8 cellular contexts compared by ENCODE assay signal in genomic region chr16:31458073-31458834, GRCh38. TPM values are rescaled to one million over a fixed set of nuclear protein-coding genes. Genes with fewer than 3 reads are reported as not detected.
DNase-seq lines count a peak whose midpoint lies in the region; ATAC-seq and TF ChIP-seq lines count a peak whose summit lies in the region.

No MANE protein-coding gene starts in this region.

- H3K36me3 Mint-ChIP-seq in CD8-positive, alpha-beta T cell = peaks cover 22% of the 10 kb centered on the region
- H3K36me3 Mint-ChIP-seq in memory B cell = peaks cover 6% of the 10 kb centered on the region
- H3K36me3 Mint-ChIP-seq in stimulated activated naive CD8-positive, alpha-beta T cell treated with anti-CD3 and anti-CD28 coated beads, Interleukin-15, Interleukin-2, amounts not matched to agents 100 ng/mL and 50 ng/mL, for 24 hours (ENCODE audit: low read depth) = peaks cover 28% of the 10 kb centered on the region

- no peaks in the 10 kb centered on the region for H3K9me3 ChIP-seq in CD8-positive, alpha-beta T cell (ENCODE audit: low read length)
- H3K9me3 ChIP-seq in MG63 = no peaks in the 10 kb centered on the region

- H3K4me3 Mint-ChIP-seq in CD8-positive, alpha-beta T cell = peak overlapping the region; percentile 95
- peak overlapping the region; percentile 86 for H3K4me3 Mint-ChIP-seq in memory B cell
- peak overlapping the region; percentile 94 for H3K4me3 Mint-ChIP-seq in stimulated activated naive CD8-positive, alpha-beta T cell treated with anti-CD3 and anti-CD28 coated beads, Interleukin-15, Interleukin-2, amounts not matched to agents 100 ng/mL and 50 ng/mL, for 24 hours

- no peaks in the 10 kb centered on the region for H3K9me3 Mint-ChIP-seq in CD8-positive, alpha-beta T cell
- no peaks in the 10 kb centered on the region for H3K9me3 Mint-ChIP-seq in memory B cell
- H3K9me3 Mint-ChIP-seq in stimulated activated naive CD8-positive, alpha-beta T cell treated with anti-CD3 and anti-CD28 coated beads, Interleukin-15, Interleukin-2, amounts not matched to agents 100 ng/mL and 50 ng/mL, for 24 hours = no peaks in the 10 kb centered on the region

- intact Hi-C loops in CD8-positive, alpha-beta T cell (cut with DNase I, micrococcal nuclease) = loop anchor here (2.0 to 5.0 kb wide), 4 partner anchors 19 to 1106 kb away; no protein-coding TSS in a partner anchor

- peaks cover 40% of the 10 kb centered on the region for H3K4me1 ChIP-seq in CD8-positive, alpha-beta T cell (ENCODE audit: insufficient read depth, low read length)

- peaks cover 55% of the 10 kb centered on the region for H3K4me1 Mint-ChIP-seq in CD8-positive, alpha-beta T cell (ENCODE audit: low read depth)
- H3K4me1 Mint-ChIP-seq in memory B cell = peaks cover 27% of the 10 kb centered on the region
- H3K4me1 Mint-ChIP-seq in stimulated activated naive CD8-positive, alpha-beta T cell treated with anti-CD3 and anti-CD28 coated beads, Interleukin-15, Interleukin-2, amounts not matched to agents 100 ng/mL and 50 ng/mL, for 24 hours (ENCODE audit: low read depth) = peaks cover 61% of the 10 kb centered on the region

- CTCF ChIA-PET in CD8-positive, alpha-beta T cell (lab: Charles Lee) = interaction anchor here (0.6 to 5.5 kb wide), 10 partner anchors 15 to 556 kb away, joined by 3 to 27 read pairs (median 4); partner anchors contain the start of genes HSD3B7 and ZNF267

- H3K27me3 Mint-ChIP-seq in CD8-positive, alpha-beta T cell (ENCODE audit: low read depth) = no peaks in the 10 kb centered on the region
- no peaks in the 10 kb centered on the region for H3K27me3 Mint-ChIP-seq in memory B cell
- H3K27me3 Mint-ChIP-seq in stimulated activated naive CD8-positive, alpha-beta T cell treated with anti-CD3 and anti-CD28 coated beads, Interleukin-15, Interleukin-2, amounts not matched to agents 100 ng/mL and 50 ng/mL, for 24 hours = no peaks in the 10 kb centered on the region

- peak; percentile 39 to 80 (median 61) for DNase-seq in CD8-positive, alpha-beta T cell
- peak; percentile 48 for DNase-seq in MG63
- DNase-seq in activated CD4-positive, alpha-beta T cell treated with anti-CD3 and anti-CD28 coated beads for 1 hour = peak; percentile 39
- DNase-seq in dermis blood vessel endothelial cell = peak; percentile 60
- DNase-seq in memory B cell (ENCODE audit: low spot score in 2 of 2) = peak; percentile 53 to 54

- H3K36me3 ChIP-seq in CD8-positive, alpha-beta T cell (ENCODE audit: insufficient read depth, low read length) = no peaks in the 10 kb centered on the region
- H3K36me3 ChIP-seq in MG63 = peaks cover 38% of the 10 kb centered on the region

- H3K27ac ChIP-seq in CD8-positive, alpha-beta T cell (ENCODE audit: low read depth, low read length) = peak overlapping the region; percentile 97

- POLR2A ChIA-PET in CD8-positive, alpha-beta T cell (lab: Charles Lee) = interaction anchor here (0.7 to 6.2 kb wide), 13 partner anchors 10 to 415 kb away, joined by 3 to 44 read pairs (median 7); partner anchors contain the start of genes FUS, KAT8, RUSF1 and ZNF267

- no peaks in the 10 kb centered on the region for H3K27me3 ChIP-seq in CD8-positive, alpha-beta T cell (ENCODE audit: insufficient read depth, low read length)
- H3K27me3 ChIP-seq in MG63 = no peaks in the 10 kb centered on the region

- H3K4me3 ChIP-seq in CD8-positive, alpha-beta T cell (ENCODE audit: low read depth, low read length) = peak overlapping the region; percentile 99
- H3K4me3 ChIP-seq in MG63 = peak overlapping the region; percentile 91

- peak; percentile 18 for ATAC-seq in CD8-positive, alpha-beta T cell
- ATAC-seq in GM19467 (IDR thresholded peaks at IDR 0.05; ENCODE audit: unreplicated experiment) = peak; percentile 10
- ATAC-seq in memory B cell (ENCODE audit: low read depth) = peak; percentile 18
- no peak for ATAC-seq in GM18861 (IDR thresholded peaks at IDR 0.05; ENCODE audit: unreplicated experiment)

- peak overlapping the region; percentile 99 for H3K27ac Mint-ChIP-seq in CD8-positive, alpha-beta T cell
- peak overlapping the region; percentile 94 for H3K27ac Mint-ChIP-seq in memory B cell
- peak overlapping the region; percentile 94 for H3K27ac Mint-ChIP-seq in stimulated activated naive CD8-positive, alpha-beta T cell treated with anti-CD3 and anti-CD28 coated beads, Interleukin-15, Interleukin-2, amounts not matched to agents 100 ng/mL and 50 ng/mL, for 24 hours

- no peak for TF ChIP-seq CTCF in CD8-positive, alpha-beta T cell (IDR thresholded peaks at IDR 0.05)

RNA-seq across cellular contexts. Expression of gene ARMC5, which starts 1.0 kb away (rescaled TPM):
- 10 to 100 TPM; 22.4 to 24.0 TPM for total RNA-seq in CD8-positive, alpha-beta T cell
- total RNA-seq in MG63 (2014; rRNA removed; shearing (Covaris generic); ENCODE audit: low replicate concordance) = 11.3 and 12.7 TPM in 2 replicates
- 26.4 and 29.8 TPM in 2 replicates for total RNA-seq in dermis blood vessel endothelial cell

RNA-seq across cellular contexts. Expression of gene TGFB1I1, which starts 13.7 kb away (rescaled TPM):
- total RNA-seq in CD8-positive, alpha-beta T cell = under 1 TPM; 0.31 to 0.60 TPM
- total RNA-seq in MG63 (2014; rRNA removed; shearing (Covaris generic); ENCODE audit: low replicate concordance) = 39.1 and 48.1 TPM in 2 replicates
- total RNA-seq in dermis blood vessel endothelial cell = 37.4 and 51.2 TPM in 2 replicates

RNA-seq across cellular contexts. Expression of gene ZNF843, which starts 15.7 kb away (rescaled TPM):
- total RNA-seq in CD8-positive, alpha-beta T cell = not detected
- total RNA-seq in MG63 (2014; rRNA removed; shearing (Covaris generic); ENCODE audit: low replicate concordance) = not detected in 2 replicates
- 0.05 and 0.17 TPM in 2 replicates for total RNA-seq in dermis blood vessel endothelial cell

RNA-seq across cellular contexts. Expression of gene SLC5A2, which starts 24.7 kb away (rescaled TPM):
- 1 to 10 TPM; 1.8 to 2.4 TPM for total RNA-seq in CD8-positive, alpha-beta T cell
- total RNA-seq in MG63 (2014; rRNA removed; shearing (Covaris generic); ENCODE audit: low replicate concordance) = not detected in 2 replicates
- total RNA-seq in dermis blood vessel endothelial cell = not detected in 2 replicates

RNA-seq across cellular contexts. Expression of gene COX6A2, which starts 30.1 kb away (rescaled TPM):
- not detected for total RNA-seq in CD8-positive, alpha-beta T cell
- not detected in 2 replicates for total RNA-seq in MG63 (2014; rRNA removed; shearing (Covaris generic); ENCODE audit: low replicate concordance)
- total RNA-seq in dermis blood vessel endothelial cell = not detected in 2 replicates

Comparison
In these comparisons a context has a peak if more than half of its experiments do, and no peak if none do; other contexts are left out.
1. RNA of gene TGFB1I1, which starts 13.7 kb away (total RNA-seq): 39.1 to 48.1 TPM in MG63 and 37.4 to 51.2 TPM in dermis blood vessel endothelial cell; 0.31 to 0.60 TPM in CD8-positive, alpha-beta T cell; every median in the first group is over 10 times any median in the second.
2. Peak in every context shown above with its lines, with median percentiles within 50 percentile points of each other: DNase-seq, H3K27ac Mint-ChIP-seq and H3K4me3 Mint-ChIP-seq.